Comparison of ENCODE assay signal across 8 cellular contexts in genomic region chr6:132797975-132798819, GRCh38. TPM values are rescaled to one million over a fixed set of nuclear protein-coding genes. Genes with fewer than 3 reads are reported as not detected.
DNase-seq lines count a peak whose midpoint lies in the region; ATAC-seq and TF ChIP-seq lines count a peak whose summit lies in the region.

Gene SLC18B1, minus strand, starts transcription at chr6:132798637. Its CDS starts 181 bp downstream, at chr6:132798456.

- peak; percentile 64 for ATAC-seq in HG02759 (IDR thresholded peaks at IDR 0.05; ENCODE audit: unreplicated experiment)

- H3K27me3 ChIP-seq in mononuclear cell (ENCODE audit: insufficient read depth, low read length) = no peaks in the 10 kb centered on the region

- peaks cover 6% of the 10 kb centered on the region for H3K4me1 ChIP-seq in mononuclear cell (ENCODE audit: insufficient read depth, low read length)

- no peak for TF ChIP-seq CTCF in subcutaneous adipose tissue (IDR thresholded peaks at IDR 0.05; ENCODE audit: low read depth)

- DNase-seq in NCI-H82 (lab: John Stamatoyannopoulos, UW) (peak; percentile 74), NCI-H82 treated with DMSO at 0.1 percent for 48 hours (lab: John Stamatoyannopoulos, UW; ENCODE audit: unreplicated experiment) (no peak), NCI-H2171 treated with DMSO at 0.1 percent for 48 hours (lab: John Stamatoyannopoulos, UW) (peak; percentile 65), erythroblast (lab: John Stamatoyannopoulos, UW) (peak; percentile 78)
- peak; percentile 67 for DNase-seq in activated T-cell treated with anti-CD3 and anti-CD28 coated beads, Interleukin-2, amount 50 U/mL, for 1 hour

- TF ChIP-seq POLR2A in erythroblast (IDR thresholded peaks at IDR 0.05; ENCODE audit: low read length) = no peak

- H3K9me3 ChIP-seq in mononuclear cell (ENCODE audit: low read depth, low read length) = no peaks in the 10 kb centered on the region

- peak within 1 kb of the TSS; percentile 69 for H3K4me3 ChIP-seq in mononuclear cell (ENCODE audit: low read length)

RNA-seq across cellular contexts. Expression of gene SLC18B1, which starts in this region (rescaled TPM):
- total RNA-seq in mononuclear cell (10.3 TPM), subcutaneous adipose tissue (10 to 100 TPM; 13.4 to 42.0 (median 19.5) TPM)
